ENCODE assay signal across 12 cellular contexts in genomic region chr18:74524915-74525314, GRCh38. TPM values are rescaled to one million over a fixed set of nuclear protein-coding genes. Genes with fewer than 3 reads are reported as not detected.
DNase-seq lines count a peak whose midpoint lies in the region; FAIRE-seq and TF ChIP-seq lines count a peak whose summit lies in the region.
"Not testable (repeated sequence)": the region's sequence is repeated elsewhere in the genome, so short reads cannot be mapped to it uniquely, and the experiment has no call there.
"Had no signal": no experiment of that assay in that cellular context is flagged by ENCODE, and none has a peak within 500 bp of the region (broad histone marks: within the 10 kb centered on the region; RNA-seq: fewer than 3 reads in every experiment).

No MANE protein-coding gene starts in this region.

- intact Hi-C loops in dendritic cell treated with granulocyte-macrophage colony-stimulating factor and Interleukin-4, amounts not matched to agents 40 ng/mL and 50 ng/mL, for 4 days (cut with micrococcal nuclease); left ventricle myocardium inferior (cut with micrococcal nuclease): not testable (repeated sequence)

- H3K27ac Mint-ChIP-seq in dendritic cell treated with granulocyte-macrophage colony-stimulating factor and Interleukin-4, amounts not matched to agents 40 ng/mL and 50 ng/mL, for 4 days: peak overlapping the region; percentile 80
- H3K27ac Mint-ChIP-seq in type B pancreatic cell: peak overlapping the region; percentile 15

- TF ChIP-seq POLR2A in Peyer's patch (IDR thresholded peaks at IDR 0.05): not testable (repeated sequence)

- not testable (repeated sequence) for FAIRE-seq in small intestine (lab: Jason Lieb, UNC)

- H3K27me3 ChIP-seq in Peyer's patch; left ventricle myocardium inferior (ENCODE audit: low read depth); mucosa of rectum (ENCODE audit: control insufficient read depth in 2 of 2, insufficient read depth in 2 of 2, low read length in 2 of 2); small intestine (ENCODE audit: control insufficient read depth in 2 of 2, insufficient read depth in 2 of 2, low read length in 2 of 2): not testable (repeated sequence)

- not testable (repeated sequence) for DNase-seq in Peyer's patch; left ventricle myocardium inferior; small intestine; type B pancreatic cell (ENCODE audit: extremely low spot score, unreplicated experiment)

- H3K9me3 ChIP-seq in Peyer's patch; left ventricle myocardium inferior (replicated peaks); mucosa of rectum (ENCODE audit: control insufficient read depth in 2 of 2, low read length in 2 of 2); small intestine (ENCODE audit: control insufficient read depth, low read depth): not testable (repeated sequence)

- TF ChIP-seq CTCF in Peyer's patch (IDR thresholded peaks at IDR 0.05); left ventricle myocardium inferior (IDR thresholded peaks at IDR 0.05; ENCODE audit: borderline replicate concordance); type B pancreatic cell (conservative IDR thresholded peaks at IDR 0.05): not testable (repeated sequence)

- H3K27ac ChIP-seq in Peyer's patch (peak overlapping the region in 3 of 4 donors; percentile 54 to 92 (median 77)), left ventricle myocardium inferior (replicated peaks) (peak overlapping the region; percentile 74), mucosa of rectum (ENCODE audit: low read depth in 2 of 2, low read length in 2 of 2) (peak overlapping the region; percentile 55 to 70), small intestine (ENCODE audit: low read depth in 1 of 2, low read length in 1 of 2) (peak overlapping the region; percentile 63 to 88)

- H3K4me1 Mint-ChIP-seq in dendritic cell treated with granulocyte-macrophage colony-stimulating factor and Interleukin-4, amounts not matched to agents 40 ng/mL and 50 ng/mL, for 4 days (ENCODE audit: low read depth): peaks cover 18% of the 10 kb centered on the region
- H3K4me1 Mint-ChIP-seq in type B pancreatic cell (ENCODE audit: unreplicated experiment): peaks cover 17% of the 10 kb centered on the region

- not testable (repeated sequence) for H3K9ac ChIP-seq in mucosa of rectum (ENCODE audit: low read depth in 1 of 2, low read length in 2 of 2)

- H3K4me1 ChIP-seq in Peyer's patch: peaks cover 0 to 32% (median 2%) of the 10 kb centered on the region in 4 donors
- peaks cover 14% of the 10 kb centered on the region for H3K4me1 ChIP-seq in left ventricle myocardium inferior
- H3K4me1 ChIP-seq in mucosa of rectum (ENCODE audit: control insufficient read depth in 2 of 2, insufficient read depth in 2 of 2, low read length in 2 of 2): peaks cover 5 to 15% of the 10 kb centered on the region in 2 donors
- H3K4me1 ChIP-seq in small intestine (ENCODE audit: control insufficient read depth in 2 of 2, insufficient read depth in 1 of 2, low read depth in 1 of 2, low read length in 1 of 2): peaks cover 2 to 11% of the 10 kb centered on the region in 2 donors

- not testable (repeated sequence) for H3K4me3 Mint-ChIP-seq in dendritic cell treated with granulocyte-macrophage colony-stimulating factor and Interleukin-4, amounts not matched to agents 40 ng/mL and 50 ng/mL, for 4 days; type B pancreatic cell

- H3K36me3 ChIP-seq in Peyer's patch (peaks cover 0 to 15% (median 0%) of the 10 kb centered on the region in 3 donors), left ventricle myocardium inferior (peaks cover 21% of the 10 kb centered on the region), mucosa of rectum (ENCODE audit: control insufficient read depth in 2 of 2, insufficient read depth in 2 of 2, low read length in 2 of 2) (peaks cover 15 to 16% of the 10 kb centered on the region in 2 donors)
- not testable (repeated sequence) for H3K36me3 ChIP-seq in small intestine (ENCODE audit: control insufficient read depth in 2 of 2, insufficient read depth in 2 of 2, low read length in 2 of 2)

- peaks cover 33% of the 10 kb centered on the region for H3K36me3 Mint-ChIP-seq in dendritic cell treated with granulocyte-macrophage colony-stimulating factor and Interleukin-4, amounts not matched to agents 40 ng/mL and 50 ng/mL, for 4 days (ENCODE audit: low read depth)
- H3K36me3 Mint-ChIP-seq in type B pancreatic cell: peaks cover 34% of the 10 kb centered on the region

- not testable (repeated sequence) for H3K27me3 Mint-ChIP-seq in dendritic cell treated with granulocyte-macrophage colony-stimulating factor and Interleukin-4, amounts not matched to agents 40 ng/mL and 50 ng/mL, for 4 days; type B pancreatic cell

- WGBS in small intestine, 3 donors: 86 to 95% (median 87%) methylated on average over 7 of the region's 7 CpGs

- not testable (repeated sequence) for H3K9me3 Mint-ChIP-seq in dendritic cell treated with granulocyte-macrophage colony-stimulating factor and Interleukin-4, amounts not matched to agents 40 ng/mL and 50 ng/mL, for 4 days; type B pancreatic cell

- H3K4me3 ChIP-seq in Peyer's patch; left ventricle myocardium inferior; mucosa of rectum (ENCODE audit: low read length in 2 of 2); small intestine (ENCODE audit: low read depth in 1 of 2, low read length in 2 of 2): not testable (repeated sequence)

RNA-seq across cellular contexts. Expression of gene CNDP1, which starts 9.4 kb away (rescaled TPM):
- total RNA-seq in Peyer's patch (under 1 TPM in 1 of 4 donors, not detected in 3; 0.53 TPM), left ventricle myocardium inferior (not detected), type B pancreatic cell (ENCODE audit: low replicate concordance) (0.48 and 0.67 TPM in 2 replicates)
- 10 to 100 TPM in 1 of 3 donors, 1 to 10 TPM in 2; 6.2 to 11.9 (median 6.8) TPM for polyA plus RNA-seq in small intestine
- total RNA-seq: GM12878, GM23248, H1, H7 had no signal
- polyA plus RNA-seq: CD14-positive monocyte; CD8-positive, alpha-beta memory T cell; GM23248 had no signal

RNA-seq across cellular contexts. Expression of gene CNDP2, which starts 28.8 kb away (rescaled TPM):
- total RNA-seq in Peyer's patch (100 to 1,000 TPM; 283 to 798 (median 653) TPM), left ventricle myocardium inferior (71.0 TPM), type B pancreatic cell (ENCODE audit: low replicate concordance) (197 and 248 TPM in 2 replicates)
- polyA plus RNA-seq in small intestine: 100 to 1,000 TPM; 215 to 423 (median 340) TPM
